8 cellular contexts compared by ENCODE assay signal in the genomic region with DNA sequence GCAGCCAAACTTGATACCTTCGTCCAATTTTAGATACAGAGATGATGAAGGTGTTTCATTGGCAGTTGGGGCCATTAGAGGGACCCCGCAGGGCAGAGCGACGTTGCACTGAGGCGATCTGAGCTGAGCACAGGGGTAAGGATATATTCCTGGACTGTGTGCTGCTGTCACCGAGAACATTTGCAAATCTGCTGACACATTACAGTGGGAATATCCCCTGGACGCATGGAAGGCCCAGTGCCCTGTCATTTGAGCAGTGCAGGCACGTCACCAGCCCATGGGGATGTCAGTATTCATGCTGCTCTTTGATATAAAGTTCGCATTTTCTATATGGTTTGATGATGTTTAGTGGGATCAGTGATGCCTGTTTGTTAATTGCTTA. TPM values are rescaled to one million over a fixed set of nuclear protein-coding genes. Genes with fewer than 3 reads are reported as not detected.
DNase-seq lines count a peak whose midpoint lies in the region; ATAC-seq lines count a peak whose summit lies in the region.

No MANE protein-coding gene starts in this region.

- H3K9me3 Mint-ChIP-seq in T-cell, result no peaks in the 10 kb centered on the region

- peak overlapping the region in 1 of 3 donors; percentile 10 for H3K4me3 Mint-ChIP-seq in T-cell

- POLR2A ChIA-PET in T-cell (lab: Charles Lee), result interaction anchor here in 1 of 2 donors (1.4 kb wide), 1 partner anchor 11 kb away, joined by 4 read pairs; no protein-coding TSS in a partner anchor

- H3K4me1 Mint-ChIP-seq in T-cell, result peaks cover 17 to 21% (median 17%) of the 10 kb centered on the region in 3 donors

- H3K36me3 Mint-ChIP-seq in T-cell, result no peaks in the 10 kb centered on the region

- peak overlapping the region; percentile 11 to 79 for H3K27ac Mint-ChIP-seq in T-cell

- ATAC-seq in GM21526 (IDR thresholded peaks at IDR 0.05; ENCODE audit: low FRiP score, unreplicated experiment) (peak; percentile 1), T-cell (replicated peaks in 1 of 4) (no peak), GM18870 (IDR thresholded peaks at IDR 0.05; ENCODE audit: unreplicated experiment) (no peak)

- CTCF ChIA-PET in T-cell (lab: Charles Lee), result interaction anchor here (0.6 to 3.4 kb wide), 11 partner anchors 10 to 1842 kb away, joined by 3 to 22 read pairs (median 5); a partner anchor contains a TSS

- H3K27me3 Mint-ChIP-seq in T-cell, result peaks cover 6 to 11% of the 10 kb centered on the region in 2 donors

- peak; percentile 61 for DNase-seq in A172 (ENCODE audit: low spot score)
- no peak for DNase-seq in T-cell
- DNase-seq in islet precursor cell, result peak; percentile 56
- no peak for DNase-seq in stimulated activated CD4-positive, alpha-beta T cell treated with anti-CD3 and anti-CD28 coated beads, Interleukin-4, amount 100 ng/mL, for 1 hour
- no peak for DNase-seq in EL
- DNase-seq in hippocampal formation (lab: John Stamatoyannopoulos, UW), result no peak

RNA-seq across cellular contexts. Expression of a gene that starts 10.4 kb away (rescaled TPM):
- total RNA-seq in A172 (2014; rRNA removed; shearing (Covaris generic)), result 425 and 434 TPM in 2 replicates
- 10 to 100 TPM; 56.8 to 65.0 (median 61.4) TPM for total RNA-seq in T-cell

Comparison
In these comparisons a context has a peak if more than half of its experiments do, and no peak if none do; other contexts are left out.
1. DNase-seq: peak in A172 (single experiment) and islet precursor cell (single experiment); none in T-cell (0 of 34), stimulated activated CD4-positive, alpha-beta T cell treated with anti-CD3 and anti-CD28 coated beads, Interleukin-4, amount 100 ng/mL, for 1 hour (single experiment), EL (single experiment) and hippocampal formation (0 of 2).